ENCODE assay signal across 8 cellular contexts in genomic region chr11:99069831-99070444, GRCh38.
A peak's percentile ranks its signal among the peaks of the same experiment; 100 is the strongest.
DNase-seq lines count a peak whose midpoint lies in the region; ATAC-seq and TF ChIP-seq lines count a peak whose summit lies in the region.

No MANE protein-coding gene starts in this region.

- peak overlapping the region; percentile 86 for H3K4me3 ChIP-seq in ACC112 (ENCODE audit: low read depth, low read length)

- H3K36me3 Mint-ChIP-seq in nephron (ENCODE audit: low read depth): no peaks in the 10 kb centered on the region

- no peak for TF ChIP-seq CTCF in nephron (IDR thresholded peaks at IDR 0.05; ENCODE audit: unreplicated experiment in 3 of 3)

- H3K4me1 ChIP-seq in ACC112 (ENCODE audit: control insufficient read depth, insufficient read depth, low read length, unreplicated experiment): peaks cover 13% of the 10 kb centered on the region

- H3K4me3 Mint-ChIP-seq in nephron: peak overlapping the region; percentile 1 to 78 (median 66)

- H3K27me3 Mint-ChIP-seq in nephron (ENCODE audit: low read depth): no peaks in the 10 kb centered on the region

- H3K79me2 ChIP-seq in ACC112 (ENCODE audit: control insufficient read depth, insufficient read depth, low read length, unreplicated experiment): no peaks in the 10 kb centered on the region

- peak overlapping the region; percentile 98 for H2AFZ ChIP-seq in ACC112 (ENCODE audit: low read length, unreplicated experiment)

- DNase-seq in NCI-H748 (lab: John Stamatoyannopoulos, UW; ENCODE audit: unreplicated experiment) (peak; percentile 89), ecto neural progenitor cell (ENCODE audit: low spot score) (peak; percentile 58), midbrain (lab: John Stamatoyannopoulos, UW) (no peak), HUDEP-2 (lab: John Stamatoyannopoulos, UW; ENCODE audit: unreplicated experiment in 76 of 76) (no peak)

- no peaks in the 10 kb centered on the region for H3K4me1 Mint-ChIP-seq in nephron

- ATAC-seq in GM18861 (IDR thresholded peaks at IDR 0.05; ENCODE audit: unreplicated experiment) (peak; percentile 81), HG03039 (IDR thresholded peaks at IDR 0.05; ENCODE audit: unreplicated experiment) (peak; percentile 69)

- H3K9me3 Mint-ChIP-seq in nephron: no peaks in the 10 kb centered on the region

- peak overlapping the region in 1 of 3 experiments; percentile 1 for H3K27ac Mint-ChIP-seq in nephron

- peak overlapping the region; percentile 10; the same call in 1 of the 2 replicates for H3K27ac ChIP-seq in ACC112 (ENCODE audit: low read depth, low read length)

- H3K36me3 ChIP-seq in ACC112 (ENCODE audit: insufficient read depth, low read length): no peaks in the 10 kb centered on the region

- H3K27me3 ChIP-seq in ACC112 (ENCODE audit: insufficient read depth, low read length): no peaks in the 10 kb centered on the region

Comparison
In these comparisons a context has a peak if more than half of its experiments do, and no peak if none do; other contexts are left out.
1. DNase-seq: peak in NCI-H748 (single experiment) and ecto neural progenitor cell (single experiment); none in midbrain (single experiment) and HUDEP-2 (0 of 76).